19 cellular contexts compared by ENCODE assay signal in the genomic region with DNA sequence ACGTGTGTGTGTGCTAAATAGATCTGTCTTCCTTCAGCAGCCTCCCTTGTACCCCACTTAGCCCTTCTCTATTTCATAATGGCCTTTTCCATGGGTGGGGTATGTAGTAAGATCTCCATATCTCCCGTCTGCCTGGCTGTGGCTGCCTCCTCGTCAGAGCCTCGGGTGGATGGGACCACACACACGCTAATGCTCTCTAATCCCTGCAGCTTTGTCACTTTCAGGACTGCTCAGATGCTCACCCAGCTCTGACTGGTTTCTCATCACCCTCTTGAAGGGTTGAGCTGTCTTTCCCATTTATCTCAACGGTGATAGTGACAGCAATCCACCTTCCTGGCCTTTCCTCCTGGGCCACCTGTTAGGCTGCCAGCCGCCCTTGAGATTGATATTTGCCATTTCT.
DNase-seq lines count a peak whose midpoint lies in the region; TF ChIP-seq lines count a peak whose summit lies in the region.
"Had no signal": no experiment of that assay in that cellular context is flagged by ENCODE, and none has a peak within 500 bp of the region (broad histone marks: within the 10 kb centered on the region; RNA-seq: fewer than 3 reads in every experiment).

No MANE protein-coding gene starts in this region.

- no peak overlapping the region for H3K9ac ChIP-seq in neural progenitor cell
- H3K9ac ChIP-seq: BLaER1, GM23248 had no signal

- no peaks in the 10 kb centered on the region for H3F3A ChIP-seq in neural progenitor cell (ENCODE audit: low read depth)

- H3K36me3 ChIP-seq in A673 (ENCODE audit: insufficient read depth, low read length, poor library complexity, severe bottlenecking) (no peaks in the 10 kb centered on the region), neural progenitor cell (no peaks in the 10 kb centered on the region)
- H3K36me3 ChIP-seq: BLaER1 had no signal

- no peak overlapping the region for H3K4me3 ChIP-seq in A673 (ENCODE audit: low read depth, low read length, poor library complexity, severe bottlenecking)
- no peak overlapping the region for H3K4me3 ChIP-seq in neural progenitor cell
- H3K4me3 ChIP-seq: BLaER1, GM23248 had no signal

- H3K4me2 ChIP-seq in neural progenitor cell = no peak overlapping the region
- H3K4me2 ChIP-seq: BLaER1 had no signal

- POLR2A ChIA-PET in A673 (lab: Charles Lee; ENCODE audit: low non-redundant PET) = no interaction called here

- peak; percentile 55 for DNase-seq in A673 (ENCODE audit: low spot score)
- DNase-seq in NCI-H524 treated with DMSO at 0.1 percent for 48 hours (lab: John Stamatoyannopoulos, UW) = peak; percentile 19
- peak; percentile 68 for DNase-seq in ecto neural progenitor cell (ENCODE audit: low spot score)
- peak; percentile 70 for DNase-seq in neural progenitor cell (ENCODE audit: low spot score)
- DNase-seq in DMS53 (lab: John Stamatoyannopoulos, UW) = no peak
- DNase-seq in activated gamma-delta T cell (lab: John Stamatoyannopoulos, UW) = no peak
- no peak for DNase-seq in cerebellar nuclear complex (lab: John Stamatoyannopoulos, UW)
- no peak for DNase-seq in NCI-H146 (lab: John Stamatoyannopoulos, UW)
- DNase-seq: AML-193, Calu3, DMS153, DND-41, GF-D8, GM23248, H9, KG1 had no signal

- intact Hi-C loops in A673 (cut with micrococcal nuclease; ENCODE audit: unreplicated experiment) = no loop called here

- H3K9me3 ChIP-seq in A673 (ENCODE audit: low read depth, low read length, poor library complexity, severe bottlenecking) = no peaks in the 10 kb centered on the region
- no peaks in the 10 kb centered on the region for H3K9me3 ChIP-seq in neural progenitor cell (ENCODE audit: low read depth)
- H3K9me3 ChIP-seq: BLaER1 had no signal

- no peaks in the 10 kb centered on the region for H4K20me1 ChIP-seq in neural progenitor cell (ENCODE audit: low read depth)
- H4K20me1 ChIP-seq: BLaER1 had no signal

- H3K27ac ChIP-seq in A673 (ENCODE audit: low read depth, low read length, poor library complexity, severe bottlenecking) (peak overlapping the region; percentile 74), neural progenitor cell (no peak overlapping the region)
- H3K27ac ChIP-seq: 22Rv1, BLaER1, GM23248 had no signal

- H3K27ac Mint-ChIP-seq in neural progenitor cell = no peak overlapping the region
- H3K27ac Mint-ChIP-seq: H9, IgD-negative memory B cell had no signal

- H3K9me3 Mint-ChIP-seq in neural progenitor cell = no peaks in the 10 kb centered on the region
- H3K9me3 Mint-ChIP-seq: H9 had no signal

- H3K27me3 Mint-ChIP-seq in neural progenitor cell (ENCODE audit: insufficient read depth, low read depth) = peaks cover 4% of the 10 kb centered on the region

- H3K36me3 Mint-ChIP-seq in neural progenitor cell = no peaks in the 10 kb centered on the region
- H3K36me3 Mint-ChIP-seq: IgD-negative memory B cell had no signal

- no peak overlapping the region for H3K4me3 Mint-ChIP-seq in neural progenitor cell
- H3K4me3 Mint-ChIP-seq: H9, IgD-negative memory B cell had no signal

- H3K27me3 ChIP-seq in A673 (replicated peaks; ENCODE audit: insufficient read depth, low read depth, low read length, poor library complexity) (no peaks in the 10 kb centered on the region), neural progenitor cell (no peaks in the 10 kb centered on the region)
- H3K27me3 ChIP-seq: BLaER1 had no signal

- no TSS peak for BruUV-seq in A673 (replicated peaks; lab: Mats Ljungman, UMichigan)

- peaks cover 94% of the 10 kb centered on the region for H3K4me1 ChIP-seq in A673 (ENCODE audit: insufficient read depth, low read length, poor library complexity, severe bottlenecking)
- H3K4me1 ChIP-seq in neural progenitor cell = no peaks in the 10 kb centered on the region
- H3K4me1 ChIP-seq: BLaER1 had no signal

- H2AFZ ChIP-seq in neural progenitor cell (replicated peaks) = no peak overlapping the region
- H2AFZ ChIP-seq: GM23248 had no signal

- CTCF ChIA-PET in A673 (lab: Charles Lee) = no interaction called here

- H3K4me1 Mint-ChIP-seq in neural progenitor cell = peaks cover 10% of the 10 kb centered on the region
- H3K4me1 Mint-ChIP-seq: H9 had no signal

- no peak for TF ChIP-seq CTCF in A673 (conservative IDR thresholded peaks at IDR 0.05; ENCODE audit: low read depth, low read length)
- TF ChIP-seq CTCF in neural progenitor cell (IDR thresholded peaks at IDR 0.05) = no peak

- H3K79me2 ChIP-seq in neural progenitor cell (ENCODE audit: low read depth) = no peaks in the 10 kb centered on the region

Comparison
In these comparisons a context has a peak if more than half of its experiments do, and no peak if none do; other contexts are left out.
1. DNase-seq: peak in A673 (single experiment), NCI-H524 treated with DMSO at 0.1 percent for 48 hours (single experiment), ecto neural progenitor cell (single experiment) and neural progenitor cell (single experiment); none in DMS53 (single experiment), activated gamma-delta T cell (single experiment), cerebellar nuclear complex (0 of 2) and NCI-H146 (single experiment).